ENCODE assay signal across 31 cellular contexts in the genomic region with DNA sequence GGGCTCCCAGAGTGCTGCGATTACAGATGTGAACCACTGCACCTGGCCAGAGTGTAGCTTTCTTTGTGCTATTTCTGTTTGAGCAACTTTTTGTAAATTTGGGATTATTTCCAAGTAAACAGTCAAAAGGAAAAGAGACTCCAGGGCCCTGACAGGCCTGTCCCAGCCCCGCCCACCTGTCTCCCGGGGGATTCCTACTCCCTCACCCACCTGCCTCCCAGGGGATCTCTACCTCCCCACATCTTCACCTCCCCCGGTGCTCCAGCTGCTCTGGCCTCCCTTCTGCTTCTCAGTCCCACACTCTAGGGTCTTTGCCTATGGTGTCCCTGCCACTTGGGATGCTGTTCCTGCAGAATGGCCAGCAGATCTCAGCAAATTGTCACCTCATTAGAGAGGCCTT. TPM values are rescaled to one million over a fixed set of nuclear protein-coding genes. Genes with fewer than 3 reads are reported as not detected.
"Had no signal": no experiment of that assay in that cellular context is flagged by ENCODE, and none has a peak within 500 bp of the region (broad histone marks: within the 10 kb centered on the region; RNA-seq: fewer than 3 reads in every experiment).

No MANE protein-coding gene starts in this region.

- H3K4me3 Mint-ChIP-seq: activated CD4-positive, alpha-beta memory T cell treated with anti-CD3 and anti-CD28 coated beads, Interleukin-2, amount 10 ng/mL, durations not matched to agents 7 days and 5 days; activated CD4-positive, alpha-beta T cell treated with anti-CD3 and anti-CD28 coated beads, Interleukin-2, amount 10 ng/mL, durations not matched to agents 7 days and 5 days; activated naive CD4-positive, alpha-beta T cell treated with anti-CD3 and anti-CD28 coated beads, Interleukin-2, amount 50 U/mL, for 24 hours; immature natural killer cell; naive thymus-derived CD4-positive, alpha-beta T cell; stimulated activated memory B cell treated with anti-CD40 and anti-IgM and Interleukin-4, amounts not matched to agents 10 μg/mL and 1 μg/mL and 100 μg/mL, for 72 hours had no signal

- H3K4me3 ChIP-seq: body of pancreas, cardiac muscle cell, esophagus muscularis mucosa, heart left ventricle, sigmoid colon, stomach, tibial artery, upper lobe of right lung had no signal

- ATAC-seq: body of pancreas; foreskin keratinocyte; heart left ventricle; left colon; naive thymus-derived CD4-positive, alpha-beta T cell; stimulated activated memory B cell treated with anti-CD40 and anti-IgM and Interleukin-4, amounts not matched to agents 10 μg/mL and 1 μg/mL and 100 μg/mL, for 72 hours; upper lobe of right lung had no signal

- H3K9me3 Mint-ChIP-seq: activated CD4-positive, alpha-beta memory T cell treated with anti-CD3 and anti-CD28 coated beads, Interleukin-2, amount 10 ng/mL, durations not matched to agents 7 days and 5 days; activated CD4-positive, alpha-beta T cell treated with anti-CD3 and anti-CD28 coated beads, Interleukin-2, amount 10 ng/mL, durations not matched to agents 7 days and 5 days; activated naive CD4-positive, alpha-beta T cell treated with anti-CD3 and anti-CD28 coated beads, Interleukin-2, amount 50 U/mL, for 24 hours; activated T-helper 2 cell treated with anti-CD3 and anti-CD28 coated beads, Interferon-gamma antibody, Interleukin-2, Interleukin-4, amounts not matched to agents 10 μg/mL and 5 μg/mL and 100 μg/mL, durations not matched to agents 14 hours and 24 hours and 36 hours; immature natural killer cell; stimulated activated memory B cell treated with anti-CD40 and anti-IgM and Interleukin-4, amounts not matched to agents 10 μg/mL and 1 μg/mL and 100 μg/mL, for 72 hours had no signal

- H3K4me1 ChIP-seq: body of pancreas, foreskin keratinocyte, sigmoid colon, upper lobe of right lung had no signal

- H3K27ac Mint-ChIP-seq: activated CD4-positive, alpha-beta memory T cell treated with anti-CD3 and anti-CD28 coated beads, Interleukin-2, amount 10 ng/mL, durations not matched to agents 7 days and 5 days; activated CD4-positive, alpha-beta T cell treated with anti-CD3 and anti-CD28 coated beads, Interleukin-2, amount 10 ng/mL, durations not matched to agents 7 days and 5 days; activated naive CD4-positive, alpha-beta T cell treated with anti-CD3 and anti-CD28 coated beads, Interleukin-2, amount 50 U/mL, for 24 hours; activated T-helper 2 cell treated with anti-CD3 and anti-CD28 coated beads, Interferon-gamma antibody, Interleukin-2, Interleukin-4, amounts not matched to agents 10 μg/mL and 5 μg/mL and 100 μg/mL, durations not matched to agents 14 hours and 24 hours and 36 hours; immature natural killer cell; naive thymus-derived CD4-positive, alpha-beta T cell; stimulated activated memory B cell treated with anti-CD40 and anti-IgM and Interleukin-4, amounts not matched to agents 10 μg/mL and 1 μg/mL and 100 μg/mL, for 72 hours had no signal

- H3K27ac ChIP-seq: body of pancreas, cardiac muscle cell, esophagus muscularis mucosa, foreskin keratinocyte, heart left ventricle, sigmoid colon, stomach, tibial artery, upper lobe of right lung had no signal

- DNase-seq: activated CD4-positive, alpha-beta memory T cell treated with anti-CD3 and anti-CD28 coated beads, Interleukin-2, amount 10 ng/mL, durations not matched to agents 7 days and 5 days; activated CD4-positive, alpha-beta T cell treated with anti-CD3 and anti-CD28 coated beads for 1 hour; activated CD4-positive, alpha-beta T cell treated with anti-CD3 and anti-CD28 coated beads, Interleukin-2, amount 10 ng/mL, durations not matched to agents 7 days and 5 days; activated CD8-positive, alpha-beta memory T cell treated with anti-CD3 and anti-CD28 coated beads, Interleukin-2, amount 50 U/mL, for 48 hours; activated T-cell treated with anti-CD3 and anti-CD28 coated beads, Interleukin-2, amount 50 U/mL, for 48 hours; body of pancreas; cortex of kidney; foreskin keratinocyte; heart left ventricle; hypothalamus; immature natural killer cell; kidney; left colon; mammary epithelial cell; midbrain; naive thymus-derived CD4-positive, alpha-beta T cell; occipital lobe; sigmoid colon; small intestine; stimulated activated CD4-positive, alpha-beta T cell treated with anti-CD3 and anti-CD28 coated beads, Interleukin-4, amount 100 ng/mL, for 24 hours; stimulated activated CD8-positive, alpha-beta memory T cell treated with anti-CD3 and anti-CD28 coated beads, Interleukin-4, amount 100 ng/mL, for 48 hours; stomach; T-helper 2 cell; upper lobe of right lung had no signal

- H3K36me3 Mint-ChIP-seq: activated naive CD4-positive, alpha-beta T cell treated with anti-CD3 and anti-CD28 coated beads, Interleukin-2, amount 50 U/mL, for 24 hours; immature natural killer cell; stimulated activated memory B cell treated with anti-CD40 and anti-IgM and Interleukin-4, amounts not matched to agents 10 μg/mL and 1 μg/mL and 100 μg/mL, for 72 hours had no signal

- H3K27me3 ChIP-seq: body of pancreas had no signal

- H3K9me3 ChIP-seq: body of pancreas, esophagus muscularis mucosa, heart left ventricle, sigmoid colon, stomach, tibial artery, upper lobe of right lung had no signal

- H3K36me3 ChIP-seq: cardiac muscle cell, esophagus muscularis mucosa, heart left ventricle, sigmoid colon, stomach, tibial artery, upper lobe of right lung had no signal

RNA-seq across cellular contexts. Expression of gene RHCG, which starts 7.0 kb away (rescaled TPM):
- total RNA-seq: activated CD4-positive, alpha-beta memory T cell treated with anti-CD3 and anti-CD28 coated beads, Interleukin-2, amount 10 ng/mL, durations not matched to agents 7 days and 5 days; activated CD4-positive, alpha-beta T cell treated with anti-CD3 and anti-CD28 coated beads, Interleukin-2, amount 10 ng/mL, durations not matched to agents 7 days and 5 days; activated T-helper 2 cell treated with anti-CD3 and anti-CD28 coated beads, Interferon-gamma antibody, Interleukin-2, Interleukin-4, amounts not matched to agents 10 μg/mL and 5 μg/mL and 100 μg/mL, durations not matched to agents 14 hours and 24 hours and 36 hours; aorta; cardiac muscle cell; naive thymus-derived CD4-positive, alpha-beta T cell; sigmoid colon; upper lobe of right lung had no signal
